Comparison of ENCODE assay signal across 20 cellular contexts in genomic region chr18:23021625-23022024, GRCh38.
DNase-seq lines count a peak whose midpoint lies in the region; ATAC-seq, FAIRE-seq and TF ChIP-seq lines count a peak whose summit lies in the region.
"Had no signal": no experiment of that assay in that cellular context is flagged by ENCODE, and none has a peak within 500 bp of the region (broad histone marks: within the 10 kb centered on the region; RNA-seq: fewer than 3 reads in every experiment).

No MANE protein-coding gene starts in this region.

- H3K4me1 ChIP-seq in KMS-11 (ENCODE audit: low read depth, poor library complexity, severe bottlenecking) (peaks cover 22% of the 10 kb centered on the region), small intestine (ENCODE audit: control insufficient read depth in 2 of 2, insufficient read depth in 1 of 2, low read depth in 1 of 2, low read length in 1 of 2) (no peaks in the 10 kb centered on the region)
- H3K4me1 ChIP-seq: Peyer's patch, SJCRH30 had no signal

- TF ChIP-seq CTCF in KMS-11 (conservative IDR thresholded peaks at IDR 0.05; ENCODE audit: low read depth, low read length), result no peak
- TF ChIP-seq CTCF in WTC11 (IDR thresholded peaks at IDR 0.05), result no peak

- peak; percentile 53 for FAIRE-seq in small intestine (lab: Jason Lieb, UNC)

- CTCF ChIA-PET in WTC11 (lab: Charles Lee), result interaction anchor here (0.7 to 1.1 kb wide), 2 partner anchors 10 to 1436 kb away, joined by 3 to 4 read pairs; no protein-coding TSS in a partner anchor

- H3K4me3 Mint-ChIP-seq in activated naive CD8-positive, alpha-beta T cell treated with anti-CD3 and anti-CD28 coated beads, Interleukin-2, amount 10 ng/mL, durations not matched to agents 7 days and 5 days, result peak overlapping the region; percentile 74
- no peak overlapping the region for H3K4me3 Mint-ChIP-seq in activated naive CD8-positive, alpha-beta T cell treated with anti-CD3 and anti-CD28 coated beads for 36 hours
- H3K4me3 Mint-ChIP-seq in WTC11, result no peak overlapping the region

- 31 to 62% (median 35%) methylated on average over 2 of the region's 2 CpGs for WGBS in small intestine, 3 donors

- peaks cover 10% of the 10 kb centered on the region for H3K4me1 Mint-ChIP-seq in activated naive CD8-positive, alpha-beta T cell treated with anti-CD3 and anti-CD28 coated beads, Interleukin-2, amount 10 ng/mL, durations not matched to agents 7 days and 5 days
- peaks cover 10% of the 10 kb centered on the region for H3K4me1 Mint-ChIP-seq in activated naive CD8-positive, alpha-beta T cell treated with anti-CD3 and anti-CD28 coated beads for 36 hours
- H3K4me1 Mint-ChIP-seq in WTC11, result no peaks in the 10 kb centered on the region

- H2AFZ ChIP-seq in KMS-11 (ENCODE audit: low read depth), result no peak overlapping the region

- H3K79me2 ChIP-seq in KMS-11 (ENCODE audit: insufficient read depth, low read depth), result no peaks in the 10 kb centered on the region

- H3K27me3 ChIP-seq in KMS-11 (ENCODE audit: insufficient read depth, low read depth), result no peaks in the 10 kb centered on the region
- H3K27me3 ChIP-seq in small intestine (ENCODE audit: control insufficient read depth in 2 of 2, insufficient read depth in 2 of 2, low read length in 2 of 2), result no peaks in the 10 kb centered on the region
- H3K27me3 ChIP-seq: Peyer's patch, SJCRH30 had no signal

- no peaks in the 10 kb centered on the region for H3K27me3 Mint-ChIP-seq in activated naive CD8-positive, alpha-beta T cell treated with anti-CD3 and anti-CD28 coated beads, Interleukin-2, amount 10 ng/mL, durations not matched to agents 7 days and 5 days
- H3K27me3 Mint-ChIP-seq in activated naive CD8-positive, alpha-beta T cell treated with anti-CD3 and anti-CD28 coated beads for 36 hours, result no peaks in the 10 kb centered on the region
- H3K27me3 Mint-ChIP-seq in WTC11 (ENCODE audit: low read depth), result no peaks in the 10 kb centered on the region
- H3K27me3 Mint-ChIP-seq: CD4-positive, alpha-beta memory T cell had no signal

- POLR2A ChIA-PET in activated naive CD8-positive, alpha-beta T cell treated with anti-CD3 and anti-CD28 coated beads, Interleukin-2, amount 10 ng/mL, durations not matched to agents 7 days and 5 days (lab: Charles Lee), result interaction anchor here (1.0 kb wide), 1 partner anchor 89 kb away, joined by 3 read pairs; the partner anchor contains the start of gene RBBP8
- POLR2A ChIA-PET in WTC11 (lab: Charles Lee), result interaction anchor here (0.5 kb wide), 1 partner anchor 21 kb away, joined by 3 read pairs; no protein-coding TSS in a partner anchor

- DNase-seq in activated naive CD8-positive, alpha-beta T cell treated with anti-CD3 and anti-CD28 coated beads, Interleukin-2, amount 10 ng/mL, durations not matched to agents 7 days and 5 days, result no peak
- DNase-seq in activated naive CD8-positive, alpha-beta T cell treated with anti-CD3 and anti-CD28 coated beads for 36 hours, result no peak
- peak; percentile 33 for DNase-seq in amniotic epithelial cell (ENCODE audit: low read depth)
- DNase-seq in small intestine, result peak; percentile 75
- DNase-seq in WTC11 (ENCODE audit: low spot score), result no peak
- DNase-seq in superior temporal gyrus (ENCODE audit: extremely low spot score), result no peak
- DNase-seq: CD4-positive, alpha-beta memory T cell; DMS153; GOT3; KBM-7; NCI-H1092 treated with DMSO at 0.1 percent for 48 hours; NCI-H1436 treated with DMSO at 0.1 percent for 48 hours; NCI-H1930; NCI-H2227 treated with DMSO at 0.1 percent for 48 hours; NCI-H510A; NK-92 treated with Interleukin-12 subunit alpha and Interleukin-12 subunit beta, amount 100 ng/mL, for 24 hours; Peyer's patch; SJCRH30 had no signal

- H3K9me3 ChIP-seq in small intestine (ENCODE audit: control insufficient read depth, low read depth), result no peaks in the 10 kb centered on the region
- H3K9me3 ChIP-seq: Peyer's patch, SJCRH30 had no signal

- H3K9me3 Mint-ChIP-seq in activated naive CD8-positive, alpha-beta T cell treated with anti-CD3 and anti-CD28 coated beads, Interleukin-2, amount 10 ng/mL, durations not matched to agents 7 days and 5 days, result no peaks in the 10 kb centered on the region
- H3K9me3 Mint-ChIP-seq in activated naive CD8-positive, alpha-beta T cell treated with anti-CD3 and anti-CD28 coated beads for 36 hours, result no peaks in the 10 kb centered on the region
- H3K9me3 Mint-ChIP-seq in WTC11, result no peaks in the 10 kb centered on the region
- H3K9me3 Mint-ChIP-seq: CD4-positive, alpha-beta memory T cell had no signal

- H3K27ac ChIP-seq in KMS-11 (no peak overlapping the region), small intestine (ENCODE audit: low read depth in 1 of 2, low read length in 1 of 2) (no peak overlapping the region)
- H3K27ac ChIP-seq: SJCRH30 had no signal

- no peaks in the 10 kb centered on the region for H4K20me1 ChIP-seq in KMS-11 (ENCODE audit: insufficient read depth)

- no peak for ATAC-seq in activated naive CD8-positive, alpha-beta T cell treated with anti-CD3 and anti-CD28 coated beads, Interleukin-2, amount 10 ng/mL, durations not matched to agents 7 days and 5 days (ENCODE audit: low read depth)
- ATAC-seq in WTC11, result no peak
- ATAC-seq: HCT116 had no signal

- no peak overlapping the region for H3K9ac ChIP-seq in KMS-11

- H3K27ac Mint-ChIP-seq in activated naive CD8-positive, alpha-beta T cell treated with anti-CD3 and anti-CD28 coated beads, Interleukin-2, amount 10 ng/mL, durations not matched to agents 7 days and 5 days, result peak overlapping the region; percentile 75
- no peak overlapping the region for H3K27ac Mint-ChIP-seq in activated naive CD8-positive, alpha-beta T cell treated with anti-CD3 and anti-CD28 coated beads for 36 hours
- H3K27ac Mint-ChIP-seq in WTC11, result no peak overlapping the region

- H3K36me3 ChIP-seq in KMS-11 (ENCODE audit: insufficient read depth) (peaks cover 4% of the 10 kb centered on the region; the same call in 1 of the 2 replicates), small intestine (ENCODE audit: control insufficient read depth in 2 of 2, insufficient read depth in 2 of 2, low read length in 2 of 2) (no peaks in the 10 kb centered on the region)

- no peak overlapping the region for H3K4me3 ChIP-seq in KMS-11 (IDR thresholded peaks at IDR 0.05; ENCODE audit: insufficient read depth, low read depth, low read length)
- H3K4me3 ChIP-seq in small intestine (ENCODE audit: low read depth in 1 of 2, low read length in 2 of 2), result no peak overlapping the region
- H3K4me3 ChIP-seq: SJCRH30 had no signal

- peak overlapping the region; percentile 43; the same call in 1 of the 2 replicates for H3K4me2 ChIP-seq in KMS-11

- H3K36me3 Mint-ChIP-seq in activated naive CD8-positive, alpha-beta T cell treated with anti-CD3 and anti-CD28 coated beads, Interleukin-2, amount 10 ng/mL, durations not matched to agents 7 days and 5 days, result peaks cover 26% of the 10 kb centered on the region
- H3K36me3 Mint-ChIP-seq in activated naive CD8-positive, alpha-beta T cell treated with anti-CD3 and anti-CD28 coated beads for 36 hours, result peaks cover 42% of the 10 kb centered on the region
- peaks cover 18% of the 10 kb centered on the region for H3K36me3 Mint-ChIP-seq in WTC11
- H3K36me3 Mint-ChIP-seq: CD4-positive, alpha-beta memory T cell had no signal

TF ChIP-seq in WTC11, 78 proteins besides CTCF, POLR2A, EP300 and RAD21 (continues in another document):
- TF ChIP-seq, protein P1, sequence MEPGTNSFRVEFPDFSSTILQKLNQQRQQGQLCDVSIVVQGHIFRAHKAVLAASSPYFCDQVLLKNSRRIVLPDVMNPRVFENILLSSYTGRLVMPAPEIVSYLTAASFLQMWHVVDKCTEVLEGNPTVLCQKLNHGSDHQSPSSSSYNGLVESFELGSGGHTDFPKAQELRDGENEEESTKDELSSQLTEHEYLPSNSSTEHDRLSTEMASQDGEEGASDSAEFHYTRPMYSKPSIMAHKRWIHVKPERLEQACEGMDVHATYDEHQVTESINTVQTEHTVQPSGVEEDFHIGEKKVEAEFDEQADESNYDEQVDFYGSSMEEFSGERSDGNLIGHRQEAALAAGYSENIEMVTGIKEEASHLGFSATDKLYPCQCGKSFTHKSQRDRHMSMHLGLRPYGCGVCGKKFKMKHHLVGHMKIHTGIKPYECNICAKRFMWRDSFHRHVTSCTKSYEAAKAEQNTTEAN (CRISPR knock-in tag; IDR thresholded peaks at IDR 0.05), result no peak
- TF ChIP-seq SMAD4 (CRISPR knock-in tag; IDR thresholded peaks at IDR 0.05), result no peak
- TF ChIP-seq NR2C2 (CRISPR knock-in tag; IDR thresholded peaks at IDR 0.05), result no peak
- no peak for TF ChIP-seq FOXK1 (CRISPR knock-in tag; IDR thresholded peaks at IDR 0.05)
- no peak for TF ChIP-seq RELA (CRISPR knock-in tag; IDR thresholded peaks at IDR 0.05; ENCODE audit: borderline replicate concordance)
- no peak for TF ChIP-seq ATF1 (CRISPR knock-in tag; IDR thresholded peaks at IDR 0.05)
- no peak for TF ChIP-seq ESRRA (CRISPR knock-in tag; IDR thresholded peaks at IDR 0.05; ENCODE audit: borderline replicate concordance)
- TF ChIP-seq ARID4B (CRISPR knock-in tag; IDR thresholded peaks at IDR 0.05; ENCODE audit: borderline replicate concordance), result no peak

Comparison
In these comparisons a context has a peak if more than half of its experiments do, and no peak if none do; other contexts are left out.
1. DNase-seq: peak in amniotic epithelial cell (single experiment) and small intestine (single experiment); none in activated naive CD8-positive, alpha-beta T cell treated with anti-CD3 and anti-CD28 coated beads, Interleukin-2, amount 10 ng/mL, durations not matched to agents 7 days and 5 days (single experiment), activated naive CD8-positive, alpha-beta T cell treated with anti-CD3 and anti-CD28 coated beads for 36 hours (single experiment), WTC11 (single experiment) and superior temporal gyrus (single experiment).